33 cellular contexts compared by ENCODE assay signal in the genomic region with DNA sequence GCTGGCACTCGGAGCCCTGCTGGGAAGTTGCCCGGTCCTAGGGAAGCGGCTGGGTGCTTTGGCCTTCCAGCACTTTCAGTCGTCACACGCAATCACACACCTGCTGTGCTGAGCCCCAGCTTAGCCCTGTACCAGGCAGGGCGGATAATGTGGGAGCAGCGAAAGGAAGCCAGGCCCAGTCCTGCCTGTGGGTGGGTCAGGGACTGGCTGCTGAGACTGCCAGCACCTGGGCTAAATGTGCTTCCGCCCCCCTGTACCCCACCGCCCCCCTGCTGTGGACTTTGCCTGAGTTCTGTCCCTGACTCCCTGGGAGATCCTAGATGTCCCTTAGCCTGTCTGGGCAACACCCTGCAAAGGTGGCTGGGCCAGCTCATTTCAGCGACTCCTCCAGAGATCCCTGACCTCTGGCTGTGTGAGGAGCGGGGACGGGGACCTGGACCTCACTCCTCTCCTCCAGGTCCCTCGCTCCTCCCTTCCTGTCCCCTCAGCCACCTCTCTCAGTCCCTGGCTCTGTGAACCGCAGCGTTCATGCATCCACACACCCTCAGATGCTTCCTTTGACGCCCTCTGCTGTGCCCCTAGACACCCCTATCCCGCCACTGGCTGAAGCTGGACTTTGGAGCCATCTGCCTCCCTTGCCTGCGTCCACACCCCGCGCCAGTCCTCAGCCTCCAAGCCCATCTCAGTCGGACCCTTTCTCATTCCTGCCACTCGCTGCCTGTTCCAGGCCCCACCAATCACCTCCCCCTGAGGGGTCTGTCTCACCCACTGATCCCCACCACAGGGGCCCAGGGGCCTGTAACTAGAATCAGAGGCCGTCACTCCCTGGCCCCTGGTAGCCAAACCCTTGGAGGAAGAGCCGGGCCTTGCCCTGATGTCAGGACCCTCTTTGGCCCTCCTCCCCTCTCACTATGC. TPM values are rescaled to one million over a fixed set of nuclear protein-coding genes. Genes with fewer than 3 reads are reported as not detected.
DNase-seq lines count a peak whose midpoint lies in the region; ATAC-seq, FAIRE-seq and TF ChIP-seq lines count a peak whose summit lies in the region.
"Had no signal": no experiment of that assay in that cellular context is flagged by ENCODE, and none has a peak within 500 bp of the region (broad histone marks: within the 10 kb centered on the region; RNA-seq: fewer than 3 reads in every experiment).

No MANE protein-coding gene starts in this region.

- no peak for FAIRE-seq in GM12892 (lab: Jason Lieb, UNC)
- FAIRE-seq: D721Med, RCC 7860 had no signal

- no peak overlapping the region for H3K27ac Mint-ChIP-seq in nephron progenitor cell
- H3K27ac Mint-ChIP-seq: activated naive CD4-positive, alpha-beta T cell treated with anti-CD3 and anti-CD28 coated beads, Interleukin-2, amount 50 U/mL, for 72 hours; T-helper 1 cell treated with Interleukin-12 subunit alpha and Interleukin-12 subunit beta and Interleukin-4 antibody, amounts not matched to agents 30 μg/mL and 1 μg/mL, for 36 hours had no signal

- ATAC-seq in Right ventricle myocardium inferior (no peak), HG02938 (IDR thresholded peaks at IDR 0.05; ENCODE audit: unreplicated experiment) (no peak)
- ATAC-seq: activated naive CD4-positive, alpha-beta T cell treated with anti-CD3 and anti-CD28 coated beads, Interleukin-2, amount 50 U/mL, for 72 hours; left lobe of liver had no signal

- TF ChIP-seq CTCF in coronary artery (IDR thresholded peaks at IDR 0.05) (no peak), nephron progenitor cell (IDR thresholded peaks at IDR 0.05) (no peak)

- H3K4me1 Mint-ChIP-seq in nephron progenitor cell = peaks cover 10% of the 10 kb centered on the region
- H3K4me1 Mint-ChIP-seq: CD14-positive monocyte; central memory CD8-positive, alpha-beta T cell had no signal

- no peaks in the 10 kb centered on the region for H3K36me3 Mint-ChIP-seq in nephron progenitor cell (ENCODE audit: low read depth)

- TF ChIP-seq POLR2A in GM12892 (IDR thresholded peaks at IDR 0.05; ENCODE audit: low read depth, low read length) = no peak

- intact Hi-C loops in cardiac septum (cut with DNase I) = no loop called here
- intact Hi-C loops in Right ventricle myocardium inferior (cut with DNase I) = no loop called here

- DNase-seq in cardiac septum (ENCODE audit: low spot score) (peak; percentile 63), Right ventricle myocardium inferior (ENCODE audit: missing footprints) (no peak), coronary artery (ENCODE audit: low spot score) (peak; percentile 65), nephron progenitor cell (no peak), NCI-H1092 (lab: John Stamatoyannopoulos, UW) (no peak), NK-92 (lab: John Stamatoyannopoulos, UW; ENCODE audit: unreplicated experiment) (no peak), GM12892 (ENCODE audit: insufficient read length) (no peak)
- DNase-seq: activated CD4-positive, alpha-beta T cell treated with anti-CD3 and anti-CD28 coated beads for 4 hours; EL; KG1; mesendoderm; MM.1S; NCI-H146; NCI-H510A; NK-92 treated with Interleukin-12 subunit alpha and Interleukin-12 subunit beta, amount 100 ng/mL, for 24 hours; retina; uterus had no signal

- peak overlapping the region; percentile 8 for H3K4me3 Mint-ChIP-seq in nephron progenitor cell
- H3K4me3 Mint-ChIP-seq: central memory CD8-positive, alpha-beta T cell; T-helper 1 cell treated with Interleukin-12 subunit alpha and Interleukin-12 subunit beta and Interleukin-4 antibody, amounts not matched to agents 30 μg/mL and 1 μg/mL, for 36 hours had no signal

- H3K27me3 Mint-ChIP-seq in nephron progenitor cell (ENCODE audit: low read depth, poor library complexity) = peaks cover 69% of the 10 kb centered on the region

- peaks cover 20% of the 10 kb centered on the region for H3K9me3 Mint-ChIP-seq in nephron progenitor cell
- H3K9me3 Mint-ChIP-seq: central memory CD8-positive, alpha-beta T cell had no signal

- H3K27ac ChIP-seq in coronary artery = no peak overlapping the region
- H3K27ac ChIP-seq: ascending aorta, dorsolateral prefrontal cortex, epithelial cell of prostate, heart left ventricle, uterus had no signal

- H3K4me3 ChIP-seq in coronary artery = no peak overlapping the region
- H3K4me3 ChIP-seq: ascending aorta, dorsolateral prefrontal cortex, heart left ventricle, smooth muscle cell, uterus had no signal

RNA-seq across cellular contexts. Expression of gene MMEL1, which starts 1.4 kb away (rescaled TPM):
- not detected for total RNA-seq in cardiac septum
- 0.35 TPM for total RNA-seq in Right ventricle myocardium inferior
- not detected for polyA plus RNA-seq in GM12892 (2012; ENCODE audit: missing spikeins)
- total RNA-seq: ascending aorta, HT1080, left lobe of liver, osteocyte, SK-MEL-5, smooth muscle cell had no signal

RNA-seq across cellular contexts. Expression of gene PRXL2B, which starts 44.8 kb away (rescaled TPM):
- total RNA-seq in cardiac septum (3.4 TPM), Right ventricle myocardium inferior (12.2 TPM)
- 5.8 TPM for polyA plus RNA-seq in GM12892 (2012; ENCODE audit: missing spikeins)

Comparison
In these comparisons a context has a peak if more than half of its experiments do, and no peak if none do; other contexts are left out.
1. DNase-seq: peak in cardiac septum (single experiment) and coronary artery (single experiment); none in Right ventricle myocardium inferior (single experiment), nephron progenitor cell (single experiment), NCI-H1092 (single experiment), NK-92 (single experiment) and GM12892 (single experiment).